In the genomic region with DNA sequence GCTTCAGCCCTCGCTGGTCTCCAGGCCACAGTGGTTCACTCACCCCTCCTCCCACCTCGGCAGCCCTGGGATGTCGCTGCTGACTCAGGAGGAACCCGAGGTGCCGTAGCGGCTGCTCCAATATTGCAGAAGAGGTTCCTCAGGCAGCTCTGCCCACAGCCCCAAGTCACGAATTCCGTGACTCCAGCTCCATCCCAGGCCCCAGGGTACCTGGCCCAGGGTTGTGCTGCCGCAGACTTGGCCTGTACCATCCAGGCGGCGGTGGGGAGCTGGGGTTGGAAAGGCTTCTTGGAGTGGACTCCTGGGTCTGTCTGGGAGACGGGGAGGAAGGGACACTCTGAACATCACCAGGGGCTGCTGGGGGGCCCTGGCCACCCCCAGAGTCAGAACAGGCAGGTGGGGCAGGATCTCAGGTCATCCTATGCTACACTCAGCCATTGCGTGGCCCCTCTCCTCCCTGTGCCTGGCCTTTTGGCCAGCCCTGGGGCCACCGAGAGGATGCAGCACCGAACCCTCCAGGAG, we compare ENCODE assay signal across 18 cellular contexts. TPM values are rescaled to one million over a fixed set of nuclear protein-coding genes. Genes with fewer than 3 reads are reported as not detected.
A peak's percentile ranks its signal among the peaks of the same experiment; 100 is the strongest.
DNase-seq lines count a peak whose midpoint lies in the region; ATAC-seq lines count a peak whose summit lies in the region.
"Had no signal": no experiment of that assay in that cellular context is flagged by ENCODE, and none has a peak within 500 bp of the region (broad histone marks: within the 10 kb centered on the region; RNA-seq: fewer than 3 reads in every experiment).

No MANE protein-coding gene starts in this region.

- no peaks in the 10 kb centered on the region for H3K27me3 Mint-ChIP-seq in activated CD4-positive, alpha-beta T cell treated with anti-CD3 and anti-CD28 coated beads for 36 hours
- H3K27me3 Mint-ChIP-seq: activated CD8-positive, alpha-beta memory T cell treated with anti-CD3 and anti-CD28 coated beads, Interleukin-2, amount 10 ng/mL, durations not matched to agents 7 days and 5 days; CD4-positive, alpha-beta memory T cell; stimulated activated naive CD8-positive, alpha-beta T cell treated with anti-CD3 and anti-CD28 coated beads, Interleukin-15, Interleukin-2, amounts not matched to agents 100 ng/mL and 50 ng/mL, for 24 hours had no signal

- H3K4me1 Mint-ChIP-seq in activated CD4-positive, alpha-beta T cell treated with anti-CD3 and anti-CD28 coated beads for 36 hours, result no peaks in the 10 kb centered on the region
- H3K4me1 Mint-ChIP-seq: activated CD8-positive, alpha-beta memory T cell treated with anti-CD3 and anti-CD28 coated beads, Interleukin-2, amount 10 ng/mL, durations not matched to agents 7 days and 5 days; brain; CD4-positive, alpha-beta memory T cell; H9 had no signal

- no peak overlapping the region for H3K4me3 Mint-ChIP-seq in activated CD4-positive, alpha-beta T cell treated with anti-CD3 and anti-CD28 coated beads for 36 hours
- H3K4me3 Mint-ChIP-seq: activated CD8-positive, alpha-beta memory T cell treated with anti-CD3 and anti-CD28 coated beads, Interleukin-2, amount 10 ng/mL, durations not matched to agents 7 days and 5 days; brain; CD4-positive, alpha-beta memory T cell; H9; stimulated activated naive CD8-positive, alpha-beta T cell treated with anti-CD3 and anti-CD28 coated beads, Interleukin-15, Interleukin-2, amounts not matched to agents 100 ng/mL and 50 ng/mL, for 24 hours had no signal

- in situ Hi-C loops in T47D (cut with HindIII; ENCODE audit: low pct_unique_long_range_greater_than_20kb, low sequenced_read_pairs), result no loop called here

- intact Hi-C loops in activated CD4-positive, alpha-beta T cell treated with anti-CD3 and anti-CD28 coated beads for 36 hours (cut with DNase I, micrococcal nuclease), result loop anchor here (5.0 kb wide), 2 partner anchors 239 to 394 kb away; no protein-coding TSS in a partner anchor

- CTCF ChIA-PET in activated CD4-positive, alpha-beta T cell treated with anti-CD3 and anti-CD28 coated beads for 36 hours (lab: Charles Lee), result interaction anchor here (0.6 to 4.3 kb wide), 3 partner anchors 94 to 334 kb away, joined by 3 to 23 read pairs (median 3); no protein-coding TSS in a partner anchor

- H3K27ac Mint-ChIP-seq in activated CD4-positive, alpha-beta T cell treated with anti-CD3 and anti-CD28 coated beads for 36 hours, result no peak overlapping the region
- H3K27ac Mint-ChIP-seq: activated CD8-positive, alpha-beta memory T cell treated with anti-CD3 and anti-CD28 coated beads, Interleukin-2, amount 10 ng/mL, durations not matched to agents 7 days and 5 days; brain; CD4-positive, alpha-beta memory T cell; H9; stimulated activated naive CD8-positive, alpha-beta T cell treated with anti-CD3 and anti-CD28 coated beads, Interleukin-15, Interleukin-2, amounts not matched to agents 100 ng/mL and 50 ng/mL, for 24 hours had no signal

- peak; percentile 7 for ATAC-seq in left lobe of liver
- no peak for ATAC-seq in activated CD4-positive, alpha-beta T cell treated with anti-CD3 and anti-CD28 coated beads for 36 hours
- ATAC-seq: activated CD8-positive, alpha-beta memory T cell treated with anti-CD3 and anti-CD28 coated beads, Interleukin-2, amount 10 ng/mL, durations not matched to agents 7 days and 5 days; gastroesophageal sphincter had no signal

- DNase-seq in DMS 273 (lab: John Stamatoyannopoulos, UW; ENCODE audit: unreplicated experiment) (peak; percentile 27), DMS 273 treated with DMSO at 0.1 percent for 48 hours (lab: John Stamatoyannopoulos, UW) (no peak), M059J (ENCODE audit: low read depth) (peak; percentile 85), T47D (ENCODE audit: low read depth in 1 of 2, low spot score in 1 of 2) (peak; percentile 45 to 57), left lobe of liver (ENCODE audit: low spot score) (no peak), mesenteric fat pad (ENCODE audit: low spot score) (no peak)
- no peak for DNase-seq in stimulated activated CD4-positive, alpha-beta T cell treated with anti-CD3 and anti-CD28 coated beads, Interleukin-1b, Interleukin-23, amount 100 ng/mL, for 48 hours
- no peak for DNase-seq in activated CD4-positive, alpha-beta T cell treated with anti-CD3 and anti-CD28 coated beads for 36 hours
- DNase-seq: activated CD8-positive, alpha-beta memory T cell treated with anti-CD3 and anti-CD28 coated beads, Interleukin-2, amount 10 ng/mL, durations not matched to agents 7 days and 5 days; activated naive CD4-positive, alpha-beta T cell; CD4-positive, alpha-beta memory T cell; H9 had no signal

- no peaks in the 10 kb centered on the region for H3K9me3 Mint-ChIP-seq in activated CD4-positive, alpha-beta T cell treated with anti-CD3 and anti-CD28 coated beads for 36 hours (ENCODE audit: low read depth)
- H3K9me3 Mint-ChIP-seq: brain; CD4-positive, alpha-beta memory T cell; H9; stimulated activated naive CD8-positive, alpha-beta T cell treated with anti-CD3 and anti-CD28 coated beads, Interleukin-15, Interleukin-2, amounts not matched to agents 100 ng/mL and 50 ng/mL, for 24 hours had no signal

- POLR2A ChIA-PET in activated CD4-positive, alpha-beta T cell treated with anti-CD3 and anti-CD28 coated beads for 36 hours (lab: Charles Lee), result no interaction called here

- no peaks in the 10 kb centered on the region for H3K36me3 Mint-ChIP-seq in activated CD4-positive, alpha-beta T cell treated with anti-CD3 and anti-CD28 coated beads for 36 hours (ENCODE audit: low read depth)
- H3K36me3 Mint-ChIP-seq: activated CD8-positive, alpha-beta memory T cell treated with anti-CD3 and anti-CD28 coated beads, Interleukin-2, amount 10 ng/mL, durations not matched to agents 7 days and 5 days; brain; CD4-positive, alpha-beta memory T cell had no signal

RNA-seq across cellular contexts. Expression of gene HGFAC, which starts 0.7 kb away (rescaled TPM):
- not detected in 2 replicates for total RNA-seq in M059J (2014; rRNA removed; shearing (Covaris generic))
- total RNA-seq in left lobe of liver, result 177 TPM
- not detected for total RNA-seq in mesenteric fat pad
- total RNA-seq in activated CD4-positive, alpha-beta T cell treated with anti-CD3 and anti-CD28 coated beads for 36 hours, result not detected
- total RNA-seq: activated CD8-positive, alpha-beta memory T cell treated with anti-CD3 and anti-CD28 coated beads, Interleukin-2, amount 10 ng/mL, durations not matched to agents 7 days and 5 days; mononuclear cell had no signal

RNA-seq across cellular contexts. Expression of gene DOK7, which starts 22.1 kb away (rescaled TPM):
- 0.22 and 3.1 TPM in 2 replicates for total RNA-seq in M059J (2014; rRNA removed; shearing (Covaris generic))
- total RNA-seq in left lobe of liver, result 0.83 TPM
- total RNA-seq in mesenteric fat pad, result not detected
- not detected for total RNA-seq in activated CD4-positive, alpha-beta T cell treated with anti-CD3 and anti-CD28 coated beads for 36 hours
- total RNA-seq: activated CD8-positive, alpha-beta memory T cell treated with anti-CD3 and anti-CD28 coated beads, Interleukin-2, amount 10 ng/mL, durations not matched to agents 7 days and 5 days; CD4-positive, alpha-beta memory T cell; osteocyte; smooth muscle cell had no signal

Comparison
In these comparisons a context has a peak if more than half of its experiments do, and no peak if none do; other contexts are left out.
1. DNase-seq: peak in DMS 273 (single experiment), M059J (single experiment) and T47D (2 of 2); none in DMS 273 treated with DMSO at 0.1 percent for 48 hours (single experiment), left lobe of liver (single experiment), stimulated activated CD4-positive, alpha-beta T cell treated with anti-CD3 and anti-CD28 coated beads, Interleukin-1b, Interleukin-23, amount 100 ng/mL, for 48 hours (single experiment), mesenteric fat pad (single experiment) and activated CD4-positive, alpha-beta T cell treated with anti-CD3 and anti-CD28 coated beads for 36 hours (single experiment).
2. RNA of gene HGFAC, which starts 0.7 kb away (total RNA-seq): 177 TPM in left lobe of liver (single experiment); not detected in mesenteric fat pad (single experiment), not detected in M059J and not detected in activated CD4-positive, alpha-beta T cell treated with anti-CD3 and anti-CD28 coated beads for 36 hours; every median in the first group is over 100 times any median in the second.